ENCODE assay signal across 2 cellular contexts in genomic region chr10:30025428-30025827, GRCh38. TPM values are rescaled to one million over a fixed set of nuclear protein-coding genes. Genes with fewer than 3 reads are reported as not detected.
"Had no signal": no experiment of that assay in that cellular context is flagged by ENCODE, and none has a peak within 500 bp of the region (broad histone marks: within the 10 kb centered on the region; RNA-seq: fewer than 3 reads in every experiment).

No MANE protein-coding gene starts in this region.

RNA-seq across cellular contexts. Expression of gene JCAD, which starts 34.0 kb away (rescaled TPM):
- total RNA-seq: naive thymus-derived CD8-positive, alpha-beta T cell had no signal
- polyA plus RNA-seq: naive thymus-derived CD4-positive, alpha-beta T cell; naive thymus-derived CD8-positive, alpha-beta T cell had no signal
